9 cellular contexts compared by ENCODE assay signal in genomic region chr7:102364394-102364886, GRCh38. TPM values are rescaled to one million over a fixed set of nuclear protein-coding genes. Genes with fewer than 3 reads are reported as not detected.
DNase-seq lines count a peak whose midpoint lies in the region; ATAC-seq, FAIRE-seq and TF ChIP-seq lines count a peak whose summit lies in the region.
"Not testable (repeated sequence)": the region's sequence is repeated elsewhere in the genome, so short reads cannot be mapped to it uniquely, and the experiment has no call there.
"Had no signal": no experiment of that assay in that cellular context is flagged by ENCODE, and none has a peak within 500 bp of the region (broad histone marks: within the 10 kb centered on the region; RNA-seq: fewer than 3 reads in every experiment).

No MANE protein-coding gene starts in this region.

- H3K9me1 ChIP-seq in K562 (ENCODE audit: control insufficient read depth, insufficient read depth, low read length) = not testable (repeated sequence)

- CTCF ChIA-PET in CD4-positive, alpha-beta memory T cell (lab: Charles Lee; ENCODE audit: partially characterized antibody) = interaction anchor here (1.0 kb wide), 1 partner anchor 29 kb away, joined by 4 read pairs; no protein-coding TSS in a partner anchor
- CTCF ChIA-PET in activated CD4-positive, alpha-beta T cell treated with anti-CD3 and anti-CD28 coated beads for 36 hours (lab: Charles Lee); K562 (lab: Yijun Ruan, JAX; ENCODE audit: low intra/inter-chr PET ratio): not testable (repeated sequence)

- peak overlapping the region; percentile 70 for H3K4me2 ChIP-seq in K562 (ENCODE audit: insufficient read depth, low read length)

- ATAC-seq in activated CD4-positive, alpha-beta T cell treated with anti-CD3 and anti-CD28 coated beads for 36 hours; K562; lung (ENCODE audit: insufficient read depth, low FRiP score): not testable (repeated sequence)

- BruUV-seq in K562 (replicated peaks; lab: Mats Ljungman, UMichigan) = not testable (repeated sequence)

- H3K4me3 ChIP-seq in CD4-positive, alpha-beta memory T cell (ENCODE audit: low read length in 2 of 2) = peak overlapping the region in 1 of 2 donors; percentile 58
- H3K4me3 ChIP-seq in K562 (peak overlapping the region; percentile 64), fibroblast of pulmonary artery (replicated peaks; ENCODE audit: low read depth, low read length) (peak overlapping the region; percentile 62), lung (peak overlapping the region; percentile 68), thyroid gland (replicated peaks in 1 of 3) (peak overlapping the region; percentile 2 to 83 (median 68))

- peak overlapping the region; percentile 78 for H3K27ac ChIP-seq in CD4-positive, alpha-beta memory T cell (ENCODE audit: low read depth, low read length)
- H3K27ac ChIP-seq in KOPT-K1 (ENCODE audit: low read depth, low read length, poor library complexity, severe bottlenecking) (peak overlapping the region; percentile 67), K562 (ENCODE audit: extremely low read depth, low read depth, low read length) (peak overlapping the region; percentile 66; the same call in 2 of the 3 replicates), lung (ENCODE audit: low read depth in 1 of 2, low read length in 1 of 2) (peak overlapping the region; percentile 78 to 96), thyroid gland (peak overlapping the region; percentile 90 to 93 (median 91))

- H3K4me1 ChIP-seq in CD4-positive, alpha-beta memory T cell (ENCODE audit: insufficient read depth, low read length); K562 (replicated peaks in 1 of 2; ENCODE audit: control insufficient read depth in 2 of 2, insufficient read depth in 2 of 2, low read length in 2 of 2); lung (ENCODE audit: control insufficient read depth in 2 of 2, insufficient read depth in 2 of 2, low read length in 2 of 2); thyroid gland: not testable (repeated sequence)

- H3K36me3 ChIP-seq in CD4-positive, alpha-beta memory T cell (ENCODE audit: insufficient read depth, low read length); lung (ENCODE audit: control insufficient read depth in 2 of 2, insufficient read depth in 2 of 2, low read length in 2 of 2); thyroid gland: not testable (repeated sequence)
- H3K36me3 ChIP-seq in KOPT-K1 (ENCODE audit: insufficient read depth, low read length) (peaks cover 19% of the 10 kb centered on the region), K562 (ENCODE audit: control insufficient read depth, insufficient read depth, low read length) (peaks cover 16% of the 10 kb centered on the region; the same call in 2 of the 3 replicates)

- FAIRE-seq in K562 (lab: Jason Lieb, UNC) = not testable (repeated sequence)

- H3K9me3 Mint-ChIP-seq in CD4-positive, alpha-beta memory T cell; activated CD4-positive, alpha-beta T cell treated with anti-CD3 and anti-CD28 coated beads for 36 hours (ENCODE audit: low read depth): not testable (repeated sequence)

- not testable (repeated sequence) for H3K9me3 ChIP-seq in CD4-positive, alpha-beta memory T cell (ENCODE audit: control insufficient read depth in 1 of 2, low read length in 2 of 2); KOPT-K1 (ENCODE audit: insufficient read depth, low read length, poor library complexity, severe bottlenecking); K562 (replicated peaks; ENCODE audit: control insufficient read depth, insufficient read depth, low read depth, low read length); lung (ENCODE audit: control insufficient read depth in 2 of 2, insufficient read depth in 1 of 2, low read length in 1 of 2); thyroid gland

- intact Hi-C loops in CD4-positive, alpha-beta memory T cell (cut with micrococcal nuclease) = loop anchor here (10.0 kb wide), 1 partner anchor 80 kb away; the partner anchor contains the start of gene SH2B2
- intact Hi-C loops in activated CD4-positive, alpha-beta T cell treated with anti-CD3 and anti-CD28 coated beads for 36 hours (cut with DNase I, micrococcal nuclease) = loop anchor here in 1 of 2 experiments (5.0 kb wide), 1 partner anchor 547 kb away; the partner anchor contains the start of gene CUX1
- intact Hi-C loops in K562 (cut with micrococcal nuclease); thyroid gland (cut with DNase I): not testable (repeated sequence)

- peak overlapping the region; percentile 89 to 94 (median 92) for H3K4me3 Mint-ChIP-seq in CD4-positive, alpha-beta memory T cell
- peak overlapping the region; percentile 88 for H3K4me3 Mint-ChIP-seq in activated CD4-positive, alpha-beta T cell treated with anti-CD3 and anti-CD28 coated beads for 36 hours

- H3K79me2 ChIP-seq in K562 (ENCODE audit: control insufficient read depth, insufficient read depth, low read length) = peaks cover 30% of the 10 kb centered on the region

- POLR2A ChIA-PET in CD4-positive, alpha-beta memory T cell (lab: Charles Lee; ENCODE audit: partially characterized antibody) = interaction anchor here (1.3 kb wide), 1 partner anchor 31 kb away, joined by 9 read pairs; the partner anchor contains the start of gene PRKRIP1
- POLR2A ChIA-PET in activated CD4-positive, alpha-beta T cell treated with anti-CD3 and anti-CD28 coated beads for 36 hours (lab: Charles Lee); K562 (lab: Yijun Ruan, JAX): not testable (repeated sequence)

- not testable (repeated sequence) for TF ChIP-seq CTCF in K562 (IDR thresholded peaks at IDR 0.05 in 2 of 3, conservative IDR thresholded peaks at IDR 0.05 in 1 of 3; ENCODE audit: insufficient read depth in 2 of 3, low read depth in 1 of 3, low read length in 3 of 3); fibroblast of pulmonary artery (IDR thresholded peaks at IDR 0.05; ENCODE audit: low read length, missing control alignments); lung (IDR thresholded peaks at IDR 0.05; ENCODE audit: control extremely low read depth, extremely low read depth); thyroid gland (IDR thresholded peaks at IDR 0.05)

- TF ChIP-seq POLR2A in K562 (conservative IDR thresholded peaks at IDR 0.05); thyroid gland (IDR thresholded peaks at IDR 0.05): not testable (repeated sequence)

- WGBS in K562 (ENCODE audit: insufficient coverage, low coverage, missing lambda C conversion rate) = 2% methylated on average over 10 of the region's 20 CpGs
- WGBS in lung, 2 donors = 1 to 2% methylated on average over 9 to 15 of the region's 20 CpGs
- 0% methylated on average over 3 to 18 of the region's 20 CpGs for WGBS in thyroid gland, 2 donors

- peaks cover 0 to 24% of the 10 kb centered on the region in 2 donors for H3K36me3 Mint-ChIP-seq in CD4-positive, alpha-beta memory T cell
- peaks cover 27% of the 10 kb centered on the region for H3K36me3 Mint-ChIP-seq in activated CD4-positive, alpha-beta T cell treated with anti-CD3 and anti-CD28 coated beads for 36 hours (ENCODE audit: low read depth)

- peaks cover 7 to 34% (median 17%) of the 10 kb centered on the region in 4 donors for H3K4me1 Mint-ChIP-seq in CD4-positive, alpha-beta memory T cell
- peaks cover 18% of the 10 kb centered on the region for H3K4me1 Mint-ChIP-seq in activated CD4-positive, alpha-beta T cell treated with anti-CD3 and anti-CD28 coated beads for 36 hours

- peak overlapping the region; percentile 73 to 92 for H3K9ac ChIP-seq in K562 (ENCODE audit: insufficient read depth in 1 of 2, low read depth in 2 of 2, low read length in 2 of 2)

- in situ Hi-C loops in K562 (cut with MboI) = not testable (repeated sequence)

- peak in 1 of 5 donors; percentile 2 for DNase-seq in CD4-positive, alpha-beta memory T cell
- DNase-seq in activated CD4-positive, alpha-beta T cell treated with anti-CD3 and anti-CD28 coated beads for 36 hours = peak; percentile 17
- DNase-seq in K562 (ENCODE audit: extremely low read depth in 1 of 4, low spot score in 3 of 4) = peak in 1 of 4 experiments; percentile 14
- DNase-seq in fibroblast of pulmonary artery (ENCODE audit: low read depth); lung (ENCODE audit: low spot score); thyroid gland: not testable (repeated sequence)
- peak; percentile 32 for DNase-seq in retina

- H3K27me3 Mint-ChIP-seq in CD4-positive, alpha-beta memory T cell; activated CD4-positive, alpha-beta T cell treated with anti-CD3 and anti-CD28 coated beads for 36 hours: not testable (repeated sequence)

- not testable (repeated sequence) for TF ChIP-seq RAD21 in K562 (CRISPR knock-in tag; conservative IDR thresholded peaks at IDR 0.05 in 1 of 2, IDR thresholded peaks at IDR 0.05 in 1 of 2)

- H2AFZ ChIP-seq in K562 (ENCODE audit: low read depth, low read length) = 0 out of 2 replicates have a peak overlapping the region, but pooled peaks have one; percentile 77

- not testable (repeated sequence) for H4K20me1 ChIP-seq in K562 (replicated peaks; ENCODE audit: control insufficient read depth, insufficient read depth, low read length)

- H3K27me3 ChIP-seq in CD4-positive, alpha-beta memory T cell (ENCODE audit: insufficient read depth, low read length); K562 (ENCODE audit: control insufficient read depth in 2 of 2, insufficient read depth in 2 of 2, low read length in 2 of 2); lung (ENCODE audit: control insufficient read depth, insufficient read depth); thyroid gland: not testable (repeated sequence)

- TF ChIP-seq EP300 in K562 (IDR thresholded peaks at IDR 0.05; ENCODE audit: low read length) = not testable (repeated sequence)

- H3K27ac Mint-ChIP-seq in CD4-positive, alpha-beta memory T cell = peak overlapping the region; percentile 83 to 95 (median 89)
- peak overlapping the region; percentile 88 for H3K27ac Mint-ChIP-seq in activated CD4-positive, alpha-beta T cell treated with anti-CD3 and anti-CD28 coated beads for 36 hours

RNA-seq across cellular contexts. Expression of gene SPDYE6, which starts 8.2 kb away (rescaled TPM):
- not detected for total RNA-seq in CD4-positive, alpha-beta memory T cell
- under 1 TPM; 0.14 to 0.73 TPM for polyA plus RNA-seq in CD4-positive, alpha-beta memory T cell
- not detected for total RNA-seq in activated CD4-positive, alpha-beta T cell treated with anti-CD3 and anti-CD28 coated beads for 36 hours
- total RNA-seq in K562 (2011; cell fraction: chromatin; rRNA removed; ENCODE audit: low replicate concordance) = 0.23 and 0.65 TPM in 2 replicates
- total RNA-seq in K562 (2011; cell fraction: nucleolus; rRNA removed) = not detected in 2 replicates
- 0.38 TPM in 1 of 2 replicates, not detected in the other for total RNA-seq in K562 (2011; cell fraction: nucleoplasm; rRNA removed)
- total RNA-seq in K562 (2014; rRNA removed) = not detected in 2 replicates
- not detected in 2 replicates for total RNA-seq in K562 (2014; rRNA removed; fragmentation: Illumina TruSeq; extraction: Trizol)
- not detected in 2 replicates for total RNA-seq in K562 (2015; rRNA removed; fragmentation: Illumina TruSeq; extraction: Trizol)
- total RNA-seq in K562 (2021) = not detected in 2 replicates
- not detected in 2 replicates for polyA plus RNA-seq in K562 (2011; rRNA removed)
- not detected in 2 replicates for polyA plus RNA-seq in K562 (2011; cell fraction: cytosol; rRNA removed)
- polyA plus RNA-seq in K562 (2011; cell fraction: nucleus; rRNA removed) = not detected in 2 replicates
- 2.1 and 2.9 TPM in 2 replicates for polyA plus RNA-seq in K562 (2012)
- polyA plus RNA-seq in K562 (2014; fragmentation: Illumina TruSeq; extraction: Trizol) = not detected in 2 replicates
- polyA plus RNA-seq in K562 (2014; fragmentation: Nextera tagmentation; extraction: Ambion mirVana) = under 1 TPM; 0.24 to 0.35 TPM
- polyA plus RNA-seq in K562 (2014; rRNA removed) = not detected in 2 replicates
- not detected in 2 replicates for polyA minus RNA-seq in K562 (2011; rRNA and poly(A)+ RNA removed)
- not detected in 2 replicates for polyA minus RNA-seq in K562 (2011; cell fraction: cytosol; rRNA and poly(A)+ RNA removed)
- not detected in 2 replicates for polyA minus RNA-seq in K562 (2011; cell fraction: nucleus; rRNA and poly(A)+ RNA removed)
- not detected for total RNA-seq in lung
- polyA plus RNA-seq in lung = under 1 TPM; 0.08 to 0.10 TPM
- not detected for total RNA-seq in thyroid gland
- total RNA-seq: T-helper 2 cell treated with Interferon-gamma antibody and Interleukin-4, amounts not matched to agents 100 ng/mL and 5 ng/mL, for 36 hours had no signal

RNA-seq across cellular contexts. Expression of gene PRKRIP1, which starts 31.7 kb away (rescaled TPM):
- total RNA-seq in CD4-positive, alpha-beta memory T cell = 10 to 100 TPM; 43.2 to 47.6 TPM
- 10 to 100 TPM in 1 of 2 donors, 1 to 10 TPM in 1; 9.7 to 21.7 TPM for polyA plus RNA-seq in CD4-positive, alpha-beta memory T cell
- total RNA-seq in activated CD4-positive, alpha-beta T cell treated with anti-CD3 and anti-CD28 coated beads for 36 hours = 10 to 100 TPM; 26.2 to 31.4 TPM
- 41.9 and 63.9 TPM in 2 replicates for total RNA-seq in K562 (2011; cell fraction: chromatin; rRNA removed; ENCODE audit: low replicate concordance)
- 59.3 and 69.9 TPM in 2 replicates for total RNA-seq in K562 (2011; cell fraction: nucleolus; rRNA removed)
- total RNA-seq in K562 (2011; cell fraction: nucleoplasm; rRNA removed) = 40.8 and 43.3 TPM in 2 replicates
- total RNA-seq in K562 (2014; rRNA removed) (40.0 and 44.6 TPM in 2 replicates), K562 (2014; rRNA removed; fragmentation: Illumina TruSeq; extraction: Trizol) (14.8 and 15.9 TPM in 2 replicates), K562 (2015; rRNA removed; fragmentation: Illumina TruSeq; extraction: Trizol) (25.3 and 27.3 TPM in 2 replicates), K562 (2021) (25.2 and 33.9 TPM in 2 replicates), lung (10 to 100 TPM; 21.4 to 29.2 TPM), thyroid gland (10 to 100 TPM; 31.8 to 43.7 (median 37.7) TPM)
- polyA plus RNA-seq in K562 (2011; rRNA removed) (17.2 and 18.1 TPM in 2 replicates), K562 (2014; fragmentation: Illumina TruSeq; extraction: Trizol) (19.3 and 19.8 TPM in 2 replicates), K562 (2014; fragmentation: Nextera tagmentation; extraction: Ambion mirVana) (10 to 100 TPM; 14.9 to 19.6 TPM), K562 (2014; rRNA removed) (48.6 and 52.1 TPM in 2 replicates), lung (10 to 100 TPM; 14.6 to 25.7 TPM)
- 15.5 and 21.3 TPM in 2 replicates for polyA plus RNA-seq in K562 (2011; cell fraction: cytosol; rRNA removed)
- polyA plus RNA-seq in K562 (2011; cell fraction: nucleus; rRNA removed) = 62.2 and 104 TPM in 2 replicates
- polyA plus RNA-seq in K562 (2012) = 24.5 and 27.3 TPM in 2 replicates
- polyA minus RNA-seq in K562 (2011; rRNA and poly(A)+ RNA removed) = 5.6 and 5.9 TPM in 2 replicates
- 8.3 and 9.5 TPM in 2 replicates for polyA minus RNA-seq in K562 (2011; cell fraction: cytosol; rRNA and poly(A)+ RNA removed)
- 15.4 and 20.5 TPM in 2 replicates for polyA minus RNA-seq in K562 (2011; cell fraction: nucleus; rRNA and poly(A)+ RNA removed)
